Comparison of ENCODE assay signal across 2 cellular contexts in the genomic region with DNA sequence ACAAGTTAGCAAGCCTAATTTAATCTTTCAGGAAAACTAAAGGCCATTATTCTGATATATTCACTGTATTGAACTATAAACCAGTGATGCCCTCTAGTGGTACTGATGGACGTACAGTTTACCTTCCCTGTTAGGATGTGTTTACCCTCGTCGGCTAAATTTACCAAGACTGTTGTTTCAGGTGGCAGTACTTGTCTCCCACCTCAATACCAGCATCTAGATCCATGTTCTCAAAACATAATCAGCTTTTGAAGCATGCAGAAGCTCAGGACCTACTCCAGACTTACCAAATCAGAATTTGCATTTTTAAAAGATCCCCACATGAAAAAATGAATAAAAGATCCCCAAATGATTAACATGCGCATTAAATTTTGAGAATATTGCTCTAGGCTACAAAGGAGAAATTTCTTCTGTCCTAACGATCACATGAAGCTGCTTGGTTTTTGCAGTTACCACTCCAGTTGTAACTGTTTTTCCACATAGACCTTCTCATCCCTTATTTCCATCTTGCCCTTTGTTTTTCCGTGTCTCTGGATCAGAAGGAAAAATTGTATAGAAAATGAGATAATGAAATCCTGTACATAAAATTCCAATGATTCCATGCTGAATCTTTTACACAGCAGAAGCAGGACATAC.
TF ChIP-seq lines count a peak whose summit lies in the region.

No MANE protein-coding gene starts in this region.

TF ChIP-seq in IMR-90, 13 proteins besides CTCF, POLR2A, EP300 and RAD21:
- TF ChIP-seq SMC3 (IDR thresholded peaks at IDR 0.05; ENCODE audit: low read depth, low read length) (peak; percentile 30; the same call in 1 of the 2 replicates), NFE2L2 (IDR thresholded peaks at IDR 0.05; ENCODE audit: low read depth, low read length) (no peak)

TF ChIP-seq in H1, 55 proteins besides CTCF, POLR2A, EP300 and RAD21:
- TF ChIP-seq CHD1 (IDR thresholded peaks at IDR 0.05; ENCODE audit: low read depth, low read length) (no peak), BRCA1 (IDR thresholded peaks at IDR 0.05; ENCODE audit: low read depth, low read length) (no peak), MAFK (IDR thresholded peaks at IDR 0.05; ENCODE audit: low read depth, low read length) (no peak), EZH2 (IDR thresholded peaks at IDR 0.05; ENCODE audit: low read depth, low read length, severe bottlenecking) (no peak), KDM5A (IDR thresholded peaks at IDR 0.05; ENCODE audit: low read length) (no peak)
